15 cellular contexts compared by ENCODE assay signal in genomic region chr2:172248381-172249173, GRCh38.
A peak's percentile ranks its signal among the peaks of the same experiment; 100 is the strongest.
DNase-seq lines count a peak whose midpoint lies in the region; FAIRE-seq and TF ChIP-seq lines count a peak whose summit lies in the region.
"Had no signal": no experiment of that assay in that cellular context is flagged by ENCODE, and none has a peak within 500 bp of the region (broad histone marks: within the 10 kb centered on the region; RNA-seq: fewer than 3 reads in every experiment).

No MANE protein-coding gene starts in this region.

- peaks cover 3% of the 10 kb centered on the region for H3K27me3 Mint-ChIP-seq in activated CD4-positive, alpha-beta T cell treated with anti-CD3 and anti-CD28 coated beads, Interleukin-2, amount 10 ng/mL, durations not matched to agents 24 days and 14 days
- H3K27me3 Mint-ChIP-seq: type B pancreatic cell had no signal

- TF ChIP-seq CTCF in fibroblast of the aortic adventitia (IDR thresholded peaks at IDR 0.05; ENCODE audit: insufficient read depth, low read length), result no peak

- no peak for FAIRE-seq in urothelium cell line (lab: Jason Lieb, UNC)
- FAIRE-seq: A549 had no signal

- H3K4me3 Mint-ChIP-seq in activated CD4-positive, alpha-beta T cell treated with anti-CD3 and anti-CD28 coated beads, Interleukin-2, amount 10 ng/mL, durations not matched to agents 24 days and 14 days, result no peak overlapping the region
- H3K4me3 Mint-ChIP-seq: activated CD4-positive, alpha-beta T cell treated with anti-CD3 and anti-CD28 coated beads, Interleukin-2, amount 10 ng/mL, durations not matched to agents 7 days and 5 days; type B pancreatic cell had no signal

- H3K9me3 Mint-ChIP-seq in activated CD4-positive, alpha-beta T cell treated with anti-CD3 and anti-CD28 coated beads, Interleukin-2, amount 10 ng/mL, durations not matched to agents 24 days and 14 days, result peaks cover 7% of the 10 kb centered on the region

- H3K36me3 Mint-ChIP-seq in activated CD4-positive, alpha-beta T cell treated with anti-CD3 and anti-CD28 coated beads, Interleukin-2, amount 10 ng/mL, durations not matched to agents 24 days and 14 days (ENCODE audit: low read depth), result no peaks in the 10 kb centered on the region
- H3K36me3 Mint-ChIP-seq: type B pancreatic cell had no signal

- DNase-seq in NCI-H748 (lab: John Stamatoyannopoulos, UW; ENCODE audit: unreplicated experiment) (peak; percentile 31), NCI-H748 treated with DMSO at 0.1 percent for 48 hours (lab: John Stamatoyannopoulos, UW) (no peak), RPMI7951 (ENCODE audit: low read depth) (peak; percentile 75), fibroblast of the aortic adventitia (ENCODE audit: low read depth) (peak; percentile 47), urothelium cell line (ENCODE audit: low spot score) (peak; percentile 64), OCI-M2 (lab: John Stamatoyannopoulos, UW; ENCODE audit: unreplicated experiment) (no peak), NCI-H1436 (lab: John Stamatoyannopoulos, UW) (no peak)
- DNase-seq in activated CD4-positive, alpha-beta T cell treated with anti-CD3 and anti-CD28 coated beads, Interleukin-2, amount 10 ng/mL, durations not matched to agents 24 days and 14 days, result no peak
- DNase-seq: activated CD4-positive, alpha-beta T cell treated with anti-CD3 and anti-CD28 coated beads, Interleukin-2, amount 10 ng/mL, durations not matched to agents 7 days and 5 days; heart left ventricle; stimulated activated CD8-positive, alpha-beta memory T cell treated with anti-CD3 and anti-CD28 coated beads, Interleukin-4, amount 100 ng/mL, for 48 hours had no signal

- peaks cover 27% of the 10 kb centered on the region for H3K4me1 Mint-ChIP-seq in activated CD4-positive, alpha-beta T cell treated with anti-CD3 and anti-CD28 coated beads, Interleukin-2, amount 10 ng/mL, durations not matched to agents 24 days and 14 days

- intact Hi-C loops in activated CD4-positive, alpha-beta T cell treated with anti-CD3 and anti-CD28 coated beads, Interleukin-2, amount 10 ng/mL, durations not matched to agents 24 days and 14 days (cut with micrococcal nuclease), result no loop called here

- H3K4me3 ChIP-seq in fibroblast of the aortic adventitia (ENCODE audit: low read depth, low read length), result no peak overlapping the region
- H3K4me3 ChIP-seq: A549, ascending aorta, heart left ventricle, SK-N-MC had no signal

- no peak overlapping the region for H3K27ac Mint-ChIP-seq in activated CD4-positive, alpha-beta T cell treated with anti-CD3 and anti-CD28 coated beads, Interleukin-2, amount 10 ng/mL, durations not matched to agents 24 days and 14 days
- H3K27ac Mint-ChIP-seq: activated CD4-positive, alpha-beta T cell treated with anti-CD3 and anti-CD28 coated beads, Interleukin-2, amount 10 ng/mL, durations not matched to agents 7 days and 5 days; type B pancreatic cell had no signal

Comparison
In these comparisons a context has a peak if more than half of its experiments do, and no peak if none do; other contexts are left out.
1. DNase-seq: peak in NCI-H748 (single experiment), RPMI7951 (single experiment), fibroblast of the aortic adventitia (single experiment) and urothelium cell line (single experiment); none in NCI-H748 treated with DMSO at 0.1 percent for 48 hours (single experiment), activated CD4-positive, alpha-beta T cell treated with anti-CD3 and anti-CD28 coated beads, Interleukin-2, amount 10 ng/mL, durations not matched to agents 24 days and 14 days (single experiment), OCI-M2 (single experiment) and NCI-H1436 (single experiment).